ENCODE assay signal across 1 cellular context in the genomic region with DNA sequence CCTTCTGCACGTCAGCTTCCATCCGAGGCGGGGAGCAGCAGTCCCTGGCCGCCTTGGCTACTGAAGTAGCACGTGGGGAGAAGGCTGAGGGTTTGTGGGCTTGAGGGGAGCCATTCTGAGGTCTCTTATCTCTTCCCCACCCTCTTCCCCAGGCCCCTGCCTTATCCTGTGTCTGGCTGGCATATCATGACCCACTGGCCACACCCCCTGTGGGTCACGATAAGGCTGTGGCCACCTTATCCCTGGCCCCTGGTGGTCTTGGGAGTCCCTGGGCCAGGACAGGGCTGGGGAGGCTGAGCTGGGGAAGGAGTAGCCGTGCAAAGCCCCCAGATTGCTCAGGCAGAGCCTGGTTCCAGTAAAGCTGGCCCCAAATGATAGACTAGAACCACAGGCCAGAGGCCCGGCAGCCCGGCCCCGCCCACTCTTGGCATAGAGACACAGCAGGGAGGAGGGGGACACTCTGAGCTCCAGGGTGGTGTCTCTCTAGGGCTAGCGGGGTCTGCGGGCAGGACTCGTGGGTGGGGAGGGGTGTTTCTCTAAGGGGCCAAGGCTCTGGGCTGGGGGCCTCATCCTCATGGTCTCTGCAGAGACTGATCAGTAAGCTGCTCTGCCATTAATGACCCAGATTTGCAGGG.
TF ChIP-seq lines count a peak whose summit lies in the region.

No MANE protein-coding gene starts in this region.

TF ChIP-seq in WTC11, 78 proteins besides CTCF, POLR2A, EP300 and RAD21 (continued from another document):
- TF ChIP-seq, protein P1, sequence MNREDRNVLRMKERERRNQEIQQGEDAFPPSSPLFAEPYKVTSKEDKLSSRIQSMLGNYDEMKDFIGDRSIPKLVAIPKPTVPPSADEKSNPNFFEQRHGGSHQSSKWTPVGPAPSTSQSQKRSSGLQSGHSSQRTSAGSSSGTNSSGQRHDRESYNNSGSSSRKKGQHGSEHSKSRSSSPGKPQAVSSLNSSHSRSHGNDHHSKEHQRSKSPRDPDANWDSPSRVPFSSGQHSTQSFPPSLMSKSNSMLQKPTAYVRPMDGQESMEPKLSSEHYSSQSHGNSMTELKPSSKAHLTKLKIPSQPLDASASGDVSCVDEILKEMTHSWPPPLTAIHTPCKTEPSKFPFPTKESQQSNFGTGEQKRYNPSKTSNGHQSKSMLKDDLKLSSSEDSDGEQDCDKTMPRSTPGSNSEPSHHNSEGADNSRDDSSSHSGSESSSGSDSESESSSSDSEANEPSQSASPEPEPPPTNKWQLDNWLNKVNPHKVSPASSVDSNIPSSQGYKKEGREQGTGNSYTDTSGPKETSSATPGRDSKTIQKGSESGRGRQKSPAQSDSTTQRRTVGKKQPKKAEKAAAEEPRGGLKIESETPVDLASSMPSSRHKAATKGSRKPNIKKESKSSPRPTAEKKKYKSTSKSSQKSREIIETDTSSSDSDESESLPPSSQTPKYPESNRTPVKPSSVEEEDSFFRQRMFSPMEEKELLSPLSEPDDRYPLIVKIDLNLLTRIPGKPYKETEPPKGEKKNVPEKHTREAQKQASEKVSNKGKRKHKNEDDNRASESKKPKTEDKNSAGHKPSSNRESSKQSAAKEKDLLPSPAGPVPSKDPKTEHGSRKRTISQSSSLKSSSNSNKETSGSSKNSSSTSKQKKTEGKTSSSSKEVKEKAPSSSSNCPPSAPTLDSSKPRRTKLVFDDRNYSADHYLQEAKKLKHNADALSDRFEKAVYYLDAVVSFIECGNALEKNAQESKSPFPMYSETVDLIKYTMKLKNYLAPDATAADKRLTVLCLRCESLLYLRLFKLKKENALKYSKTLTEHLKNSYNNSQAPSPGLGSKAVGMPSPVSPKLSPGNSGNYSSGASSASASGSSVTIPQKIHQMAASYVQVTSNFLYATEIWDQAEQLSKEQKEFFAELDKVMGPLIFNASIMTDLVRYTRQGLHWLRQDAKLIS (CRISPR knock-in tag; IDR thresholded peaks at IDR 0.05; ENCODE audit: borderline replicate concordance) = no peak
- TF ChIP-seq CBFB (CRISPR knock-in tag; IDR thresholded peaks at IDR 0.05; ENCODE audit: low read depth) = no peak
- TF ChIP-seq ZNF416 (CRISPR knock-in tag; IDR thresholded peaks at IDR 0.05) = no peak
- no peak for TF ChIP-seq TP53 (CRISPR knock-in tag; IDR thresholded peaks at IDR 0.05)
- TF ChIP-seq JAZF1 (CRISPR knock-in tag; IDR thresholded peaks at IDR 0.05) = no peak
